ENCODE assay signal across 12 cellular contexts in genomic region chr7:24325708-24326107, GRCh38. TPM values are rescaled to one million over a fixed set of nuclear protein-coding genes. Genes with fewer than 3 reads are reported as not detected.
DNase-seq lines count a peak whose midpoint lies in the region; ATAC-seq and TF ChIP-seq lines count a peak whose summit lies in the region.
"Had no signal": no experiment of that assay in that cellular context is flagged by ENCODE, and none has a peak within 500 bp of the region (broad histone marks: within the 10 kb centered on the region; RNA-seq: fewer than 3 reads in every experiment).

No MANE protein-coding gene starts in this region.

- H3K36me3 Mint-ChIP-seq in activated B cell treated with CpG ODN at 0.5 μM for 24 hours (ENCODE audit: low read depth) (no peaks in the 10 kb centered on the region), mesothelial cell of epicardium (no peaks in the 10 kb centered on the region)
- no peaks in the 10 kb centered on the region for H3K36me3 Mint-ChIP-seq in activated naive CD8-positive, alpha-beta T cell treated with anti-CD3 and anti-CD28 coated beads, Interleukin-2, amount 50 U/mL, for 24 hours (ENCODE audit: low read depth)
- H3K36me3 Mint-ChIP-seq: activated CD8-positive, alpha-beta memory T cell treated with anti-CD3 and anti-CD28 coated beads, Interleukin-2, amount 10 ng/mL, durations not matched to agents 7 days and 5 days had no signal

- intact Hi-C loops in activated B cell treated with CpG ODN at 0.5 μM for 24 hours (cut with micrococcal nuclease): no loop called here

- H3K27ac Mint-ChIP-seq in activated B cell treated with CpG ODN at 0.5 μM for 24 hours (peak overlapping the region; percentile 67), mesothelial cell of epicardium (no peak overlapping the region)
- H3K27ac Mint-ChIP-seq in activated naive CD8-positive, alpha-beta T cell treated with anti-CD3 and anti-CD28 coated beads, Interleukin-2, amount 50 U/mL, for 24 hours: no peak overlapping the region
- H3K27ac Mint-ChIP-seq: activated CD8-positive, alpha-beta memory T cell treated with anti-CD3 and anti-CD28 coated beads, Interleukin-2, amount 10 ng/mL, durations not matched to agents 7 days and 5 days had no signal

- H3K4me3 Mint-ChIP-seq in activated B cell treated with CpG ODN at 0.5 μM for 24 hours (peak overlapping the region; percentile 53), mesothelial cell of epicardium (no peak overlapping the region)
- H3K4me3 Mint-ChIP-seq in activated naive CD8-positive, alpha-beta T cell treated with anti-CD3 and anti-CD28 coated beads, Interleukin-2, amount 50 U/mL, for 24 hours: no peak overlapping the region
- H3K4me3 Mint-ChIP-seq: activated CD8-positive, alpha-beta memory T cell treated with anti-CD3 and anti-CD28 coated beads, Interleukin-2, amount 10 ng/mL, durations not matched to agents 7 days and 5 days had no signal

- POLR2A ChIA-PET in activated B cell treated with CpG ODN at 0.5 μM for 24 hours (lab: Charles Lee): interaction anchor here (0.7 kb wide), 2 partner anchors 313 to 341 kb away, joined by 3 read pairs; no protein-coding TSS in a partner anchor

- no peaks in the 10 kb centered on the region for H3K27me3 Mint-ChIP-seq in activated B cell treated with CpG ODN at 0.5 μM for 24 hours
- H3K27me3 Mint-ChIP-seq in activated naive CD8-positive, alpha-beta T cell treated with anti-CD3 and anti-CD28 coated beads, Interleukin-2, amount 50 U/mL, for 24 hours: peaks cover 9% of the 10 kb centered on the region
- peaks cover 7% of the 10 kb centered on the region for H3K27me3 Mint-ChIP-seq in mesothelial cell of epicardium (ENCODE audit: low read depth)

- H3K4me1 Mint-ChIP-seq in activated B cell treated with CpG ODN at 0.5 μM for 24 hours: peaks cover 19% of the 10 kb centered on the region
- no peaks in the 10 kb centered on the region for H3K4me1 Mint-ChIP-seq in activated naive CD8-positive, alpha-beta T cell treated with anti-CD3 and anti-CD28 coated beads, Interleukin-2, amount 50 U/mL, for 24 hours
- no peaks in the 10 kb centered on the region for H3K4me1 Mint-ChIP-seq in mesothelial cell of epicardium
- H3K4me1 Mint-ChIP-seq: activated CD8-positive, alpha-beta memory T cell treated with anti-CD3 and anti-CD28 coated beads, Interleukin-2, amount 10 ng/mL, durations not matched to agents 7 days and 5 days had no signal

- DNase-seq in activated B cell treated with CpG ODN at 0.5 μM for 24 hours (no peak), NCI-H1930 (lab: John Stamatoyannopoulos, UW) (no peak), mesothelial cell of epicardium (ENCODE audit: low spot score in 2 of 2, unreplicated experiment in 2 of 2) (no peak), LoVo (ENCODE audit: low spot score) (no peak)
- no peak for DNase-seq in activated naive CD8-positive, alpha-beta T cell treated with anti-CD3 and anti-CD28 coated beads, Interleukin-2, amount 50 U/mL, for 24 hours
- DNase-seq: activated CD8-positive, alpha-beta memory T cell treated with anti-CD3 and anti-CD28 coated beads, Interleukin-2, amount 10 ng/mL, durations not matched to agents 7 days and 5 days; gastrocnemius medialis; NCI-H226; RPMI8226 had no signal

- ATAC-seq in GM18508 (IDR thresholded peaks at IDR 0.05; ENCODE audit: insufficient read depth, unreplicated experiment) (peak; percentile 66), GM21360 (IDR thresholded peaks at IDR 0.05; ENCODE audit: unreplicated experiment) (peak; percentile 81), HG03039 (IDR thresholded peaks at IDR 0.05; ENCODE audit: unreplicated experiment) (peak; percentile 76), activated B cell treated with CpG ODN at 0.5 μM for 24 hours (ENCODE audit: low read depth) (peak; percentile 71)
- ATAC-seq in activated naive CD8-positive, alpha-beta T cell treated with anti-CD3 and anti-CD28 coated beads, Interleukin-2, amount 50 U/mL, for 24 hours: no peak
- ATAC-seq: activated CD8-positive, alpha-beta memory T cell treated with anti-CD3 and anti-CD28 coated beads, Interleukin-2, amount 10 ng/mL, durations not matched to agents 7 days and 5 days; gastrocnemius medialis had no signal

- CTCF ChIA-PET in activated B cell treated with CpG ODN at 0.5 μM for 24 hours (lab: Charles Lee): no interaction called here

- TF ChIP-seq CTCF in activated B cell treated with CpG ODN at 0.5 μM for 24 hours (IDR thresholded peaks at IDR 0.05) (no peak), mesothelial cell of epicardium (IDR thresholded peaks at IDR 0.05; ENCODE audit: unreplicated experiment) (no peak)

- H3K9me3 Mint-ChIP-seq in activated B cell treated with CpG ODN at 0.5 μM for 24 hours (no peaks in the 10 kb centered on the region), mesothelial cell of epicardium (no peaks in the 10 kb centered on the region)
- no peaks in the 10 kb centered on the region for H3K9me3 Mint-ChIP-seq in activated naive CD8-positive, alpha-beta T cell treated with anti-CD3 and anti-CD28 coated beads, Interleukin-2, amount 50 U/mL, for 24 hours

RNA-seq across cellular contexts. Expression of gene NPY, which starts 41.7 kb away (rescaled TPM):
- total RNA-seq in activated B cell treated with CpG ODN at 0.5 μM for 24 hours (not detected in 2 replicates), mesothelial cell of epicardium (not detected in 3 replicates)
- total RNA-seq: activated CD8-positive, alpha-beta memory T cell treated with anti-CD3 and anti-CD28 coated beads, Interleukin-2, amount 10 ng/mL, durations not matched to agents 7 days and 5 days; gastrocnemius medialis had no signal
